ENCODE assay signal across 25 cellular contexts in the genomic region with DNA sequence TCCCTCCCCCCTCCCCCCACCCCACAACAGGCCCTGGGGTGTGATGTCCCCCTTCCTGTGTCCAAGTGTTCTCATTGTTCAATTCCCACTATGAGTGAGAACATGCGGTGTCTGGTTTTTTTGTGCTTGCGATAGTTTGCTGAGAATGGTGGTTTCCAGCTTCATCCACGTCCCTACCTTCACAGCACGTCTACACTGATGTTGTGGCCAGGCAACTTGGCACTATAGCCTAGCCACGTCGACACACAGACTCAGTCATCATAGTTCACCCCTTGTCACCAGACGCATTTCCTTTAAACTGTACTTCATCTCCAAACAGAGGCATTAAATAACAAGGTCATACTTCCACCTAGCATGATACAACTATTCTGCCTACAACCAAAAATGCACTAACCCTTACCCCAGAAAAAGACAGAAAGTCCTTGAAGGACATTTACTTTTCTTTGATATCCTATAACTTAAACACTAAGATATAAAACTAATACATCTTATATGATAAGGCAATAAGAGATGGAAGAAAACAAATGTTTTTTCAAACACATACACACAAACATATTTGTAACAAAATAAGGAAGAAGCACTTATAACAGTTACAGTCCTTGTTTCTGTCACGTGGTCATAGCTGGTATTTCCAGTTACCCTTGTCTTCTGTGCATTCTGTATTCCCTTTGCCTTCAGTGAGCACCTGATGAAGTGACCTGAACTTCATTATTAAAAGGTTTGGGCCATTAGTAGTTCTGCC.
A peak's percentile ranks its signal among the peaks of the same experiment; 100 is the strongest.
DNase-seq lines count a peak whose midpoint lies in the region; ATAC-seq, FAIRE-seq and TF ChIP-seq lines count a peak whose summit lies in the region.
"Had no signal": no experiment of that assay in that cellular context is flagged by ENCODE, and none has a peak within 500 bp of the region (broad histone marks: within the 10 kb centered on the region; RNA-seq: fewer than 3 reads in every experiment).

No MANE protein-coding gene starts in this region.

- BruUV-seq in OCI-LY7 (replicated peaks; lab: Mats Ljungman, UMichigan) = no TSS peak
- no TSS peak for BruUV-seq in endothelial cell of umbilical vein (replicated peaks; lab: Mats Ljungman, UMichigan)

- H3K79me2 ChIP-seq in OCI-LY7 (ENCODE audit: insufficient read depth, low read depth, low read length) (no peaks in the 10 kb centered on the region), endothelial cell of umbilical vein (ENCODE audit: control insufficient read depth, insufficient read depth, low read length) (no peaks in the 10 kb centered on the region), osteoblast (ENCODE audit: insufficient read depth, low read length) (no peaks in the 10 kb centered on the region)

- TF ChIP-seq CTCF in activated CD8-positive, alpha-beta T cell treated with anti-CD3 and anti-CD28 coated beads for 36 hours (IDR thresholded peaks at IDR 0.05) = no peak
- TF ChIP-seq CTCF in OCI-LY7 (conservative IDR thresholded peaks at IDR 0.05; ENCODE audit: low read length) (no peak), endothelial cell of umbilical vein (IDR thresholded peaks at IDR 0.05; ENCODE audit: extremely low read depth in 1 of 2, insufficient read depth in 1 of 2, low read depth in 1 of 2, low read length in 2 of 2) (no peak), osteoblast (IDR thresholded peaks at IDR 0.05; ENCODE audit: extremely low read depth, low read depth, low read length) (no peak), pancreas (IDR thresholded peaks at IDR 0.05) (no peak)

- H3K9me3 Mint-ChIP-seq in activated CD8-positive, alpha-beta T cell treated with anti-CD3 and anti-CD28 coated beads, Interleukin-2, amount 10 ng/mL, durations not matched to agents 7 days and 5 days (ENCODE audit: insufficient read depth) = no peaks in the 10 kb centered on the region
- H3K9me3 Mint-ChIP-seq in activated CD8-positive, alpha-beta T cell treated with anti-CD3 and anti-CD28 coated beads for 36 hours = peaks cover 3% of the 10 kb centered on the region

- intact Hi-C loops in activated CD8-positive, alpha-beta T cell treated with anti-CD3 and anti-CD28 coated beads for 36 hours (cut with micrococcal nuclease) = no loop called here
- intact Hi-C loops in OCI-LY7 (cut with micrococcal nuclease; ENCODE audit: unreplicated experiment) = no loop called here
- intact Hi-C loops in endothelial cell of umbilical vein (cut with micrococcal nuclease) = loop anchor here (2.0 kb wide), 1 partner anchor 13 kb away; no protein-coding TSS in a partner anchor
- intact Hi-C loops in pancreas (cut with DNase I) = no loop called here

- H3K4me3 ChIP-seq in OCI-LY7 (ENCODE audit: low read depth, low read length, poor library complexity, severe bottlenecking) = no peak overlapping the region
- H3K4me3 ChIP-seq in endothelial cell of umbilical vein (replicated peaks in 1 of 3; ENCODE audit: insufficient read depth in 1 of 3, low read depth in 1 of 3, low read length in 3 of 3) = no peak overlapping the region
- H3K4me3 ChIP-seq in osteoblast (ENCODE audit: insufficient read depth, low read length) = no peak overlapping the region
- H3K4me3 ChIP-seq in pancreas = no peak overlapping the region
- H3K4me3 ChIP-seq: neural progenitor cell, psoas muscle, suprapubic skin had no signal

- H3K9ac ChIP-seq in endothelial cell of umbilical vein (replicated peaks; ENCODE audit: extremely low read depth, insufficient read depth, low read length) = no peak overlapping the region
- H3K9ac ChIP-seq: neural progenitor cell had no signal

- FAIRE-seq in endothelial cell of umbilical vein (lab: Jason Lieb, UNC) (no peak), pancreas (lab: Jason Lieb, UNC) (no peak)
- FAIRE-seq: urothelium cell line had no signal

- H3K4me2 ChIP-seq in OCI-LY7 (ENCODE audit: low read length) (0 out of 2 replicates have a peak overlapping the region, but pooled peaks have one; percentile 1), endothelial cell of umbilical vein (ENCODE audit: insufficient read depth, low read length) (peak overlapping the region; percentile 17), osteoblast (ENCODE audit: insufficient read depth, low read length) (no peak overlapping the region)
- H3K4me2 ChIP-seq: neural progenitor cell had no signal

- H3K27me3 Mint-ChIP-seq in activated CD8-positive, alpha-beta T cell treated with anti-CD3 and anti-CD28 coated beads, Interleukin-2, amount 10 ng/mL, durations not matched to agents 7 days and 5 days (ENCODE audit: low read depth) = no peaks in the 10 kb centered on the region
- H3K27me3 Mint-ChIP-seq in activated CD8-positive, alpha-beta T cell treated with anti-CD3 and anti-CD28 coated beads for 36 hours = no peaks in the 10 kb centered on the region
- H3K27me3 Mint-ChIP-seq: activated CD8-positive, alpha-beta memory T cell treated with anti-CD3 and anti-CD28 coated beads, Interleukin-2, amount 10 ng/mL, durations not matched to agents 7 days and 5 days; activated naive CD8-positive, alpha-beta T cell treated with anti-CD3 and anti-CD28 coated beads, Interleukin-2, amount 10 ng/mL, durations not matched to agents 7 days and 5 days had no signal

- no peak for ATAC-seq in activated CD8-positive, alpha-beta T cell treated with anti-CD3 and anti-CD28 coated beads, Interleukin-2, amount 10 ng/mL, durations not matched to agents 7 days and 5 days
- no peak for ATAC-seq in activated CD8-positive, alpha-beta T cell treated with anti-CD3 and anti-CD28 coated beads for 36 hours
- no peak for ATAC-seq in pancreas
- ATAC-seq: activated CD8-positive, alpha-beta memory T cell treated with anti-CD3 and anti-CD28 coated beads, Interleukin-2, amount 10 ng/mL, durations not matched to agents 7 days and 5 days; left colon; psoas muscle had no signal

- peak overlapping the region; percentile 6 for H3K27ac ChIP-seq in OCI-LY7 (ENCODE audit: low read depth, low read length, poor library complexity, severe bottlenecking)
- no peak overlapping the region for H3K27ac ChIP-seq in endothelial cell of umbilical vein (ENCODE audit: insufficient read depth, low read depth, low read length)
- no peak overlapping the region for H3K27ac ChIP-seq in osteoblast (ENCODE audit: low read depth, low read length)
- no peak overlapping the region for H3K27ac ChIP-seq in pancreas
- H3K27ac ChIP-seq: neural progenitor cell, psoas muscle, suprapubic skin had no signal

- H3K9me2 ChIP-seq in OCI-LY7 (ENCODE audit: insufficient read depth, low read length) = no peaks in the 10 kb centered on the region

- H3K27me3 ChIP-seq in endothelial cell of umbilical vein (ENCODE audit: control insufficient read depth in 2 of 2, insufficient read depth in 2 of 2, low read length in 2 of 2) (no peaks in the 10 kb centered on the region), osteoblast (ENCODE audit: insufficient read depth, low read length) (no peaks in the 10 kb centered on the region), pancreas (no peaks in the 10 kb centered on the region)
- H3K27me3 ChIP-seq: BE2C, neural progenitor cell, suprapubic skin had no signal

- peaks cover 18% of the 10 kb centered on the region for H3K4me1 Mint-ChIP-seq in activated CD8-positive, alpha-beta T cell treated with anti-CD3 and anti-CD28 coated beads, Interleukin-2, amount 10 ng/mL, durations not matched to agents 7 days and 5 days (ENCODE audit: low read depth)
- H3K4me1 Mint-ChIP-seq in activated CD8-positive, alpha-beta T cell treated with anti-CD3 and anti-CD28 coated beads for 36 hours (ENCODE audit: low read depth) = peaks cover 22% of the 10 kb centered on the region
- H3K4me1 Mint-ChIP-seq: neural progenitor cell had no signal

- H3K9me3 ChIP-seq in OCI-LY7 (ENCODE audit: low read length) = peaks cover 10% of the 10 kb centered on the region; the same call in 1 of the 2 replicates
- H3K9me3 ChIP-seq in endothelial cell of umbilical vein (replicated peaks; ENCODE audit: control insufficient read depth, insufficient read depth, low read length) = no peaks in the 10 kb centered on the region
- no peaks in the 10 kb centered on the region for H3K9me3 ChIP-seq in osteoblast (ENCODE audit: low read depth, low read length)
- no peaks in the 10 kb centered on the region for H3K9me3 ChIP-seq in pancreas
- H3K9me3 ChIP-seq: BE2C, suprapubic skin had no signal

- H2AFZ ChIP-seq in OCI-LY7 (ENCODE audit: low read length) = peak overlapping the region; percentile 50; the same call in 1 of the 2 replicates
- no peak overlapping the region for H2AFZ ChIP-seq in endothelial cell of umbilical vein (ENCODE audit: low read depth, low read length)
- H2AFZ ChIP-seq in osteoblast (ENCODE audit: low read length) = no peak overlapping the region
- H2AFZ ChIP-seq: neural progenitor cell had no signal

- no peaks in the 10 kb centered on the region for H3K9me1 ChIP-seq in endothelial cell of umbilical vein (replicated peaks; ENCODE audit: control insufficient read depth, extremely low read depth, insufficient read depth, low read length)

- no peaks in the 10 kb centered on the region for H3K36me3 Mint-ChIP-seq in activated CD8-positive, alpha-beta T cell treated with anti-CD3 and anti-CD28 coated beads, Interleukin-2, amount 10 ng/mL, durations not matched to agents 7 days and 5 days (ENCODE audit: low read depth)
- no peaks in the 10 kb centered on the region for H3K36me3 Mint-ChIP-seq in activated CD8-positive, alpha-beta T cell treated with anti-CD3 and anti-CD28 coated beads for 36 hours (ENCODE audit: low read depth)
- H3K36me3 Mint-ChIP-seq: activated CD8-positive, alpha-beta memory T cell treated with anti-CD3 and anti-CD28 coated beads, Interleukin-2, amount 10 ng/mL, durations not matched to agents 7 days and 5 days; neural progenitor cell had no signal

- no peak overlapping the region for H3K27ac Mint-ChIP-seq in activated CD8-positive, alpha-beta T cell treated with anti-CD3 and anti-CD28 coated beads, Interleukin-2, amount 10 ng/mL, durations not matched to agents 7 days and 5 days
- no peak overlapping the region for H3K27ac Mint-ChIP-seq in activated CD8-positive, alpha-beta T cell treated with anti-CD3 and anti-CD28 coated beads for 36 hours
- H3K27ac Mint-ChIP-seq: activated CD8-positive, alpha-beta memory T cell treated with anti-CD3 and anti-CD28 coated beads, Interleukin-2, amount 10 ng/mL, durations not matched to agents 7 days and 5 days; activated naive CD8-positive, alpha-beta T cell treated with anti-CD3 and anti-CD28 coated beads, Interleukin-2, amount 10 ng/mL, durations not matched to agents 7 days and 5 days; activated T-helper 2 cell treated with anti-CD3 and anti-CD28 coated beads, Interferon-gamma antibody, Interleukin-2, Interleukin-4, amounts not matched to agents 10 μg/mL and 5 μg/mL and 100 μg/mL, durations not matched to agents 14 hours and 24 hours and 36 hours; neural progenitor cell had no signal

- CTCF ChIA-PET in activated CD8-positive, alpha-beta T cell treated with anti-CD3 and anti-CD28 coated beads, Interleukin-2, amount 10 ng/mL, durations not matched to agents 7 days and 5 days (lab: Charles Lee) = interaction anchor here (0.6 to 1.6 kb wide), 4 partner anchors 8 to 11 kb away, joined by 3 to 4 read pairs (median 4); no protein-coding TSS in a partner anchor
- CTCF ChIA-PET in activated CD8-positive, alpha-beta T cell treated with anti-CD3 and anti-CD28 coated beads for 36 hours (lab: Charles Lee) = interaction anchor here (2.3 kb wide), 1 partner anchor 9 kb away, joined by 9 read pairs; no protein-coding TSS in a partner anchor
- CTCF ChIA-PET in OCI-LY7 (lab: Charles Lee; ENCODE audit: unreplicated experiment) = interaction anchor here (1.2 kb wide), 1 partner anchor 10 kb away, joined by 4 read pairs; no protein-coding TSS in a partner anchor
- CTCF ChIA-PET in endothelial cell of umbilical vein (lab: Charles Lee) = interaction anchor here (0.9 to 2.0 kb wide), 11 partner anchors 8 to 248 kb away, joined by 3 to 17 read pairs (median 4); no protein-coding TSS in a partner anchor

- H3K36me3 ChIP-seq in OCI-LY7 (ENCODE audit: insufficient read depth, low read length) = peaks cover 7% of the 10 kb centered on the region; the same call in 1 of the 2 replicates
- no peaks in the 10 kb centered on the region for H3K36me3 ChIP-seq in endothelial cell of umbilical vein (ENCODE audit: control insufficient read depth in 2 of 2, extremely low read depth in 1 of 2, insufficient read depth in 2 of 2, low read length in 2 of 2)
- H3K36me3 ChIP-seq in osteoblast (ENCODE audit: insufficient read depth, low read length) = no peaks in the 10 kb centered on the region
- no peaks in the 10 kb centered on the region for H3K36me3 ChIP-seq in pancreas
- H3K36me3 ChIP-seq: BE2C, neural progenitor cell, suprapubic skin had no signal

- dilution Hi-C loops in endothelial cell of umbilical vein (cut with MboI; ENCODE audit: extremely low pct_ligation_motif_present, low sequenced_read_pairs) = no loop called here

- TF ChIP-seq POLR2A in endothelial cell of umbilical vein (IDR thresholded peaks at IDR 0.05; ENCODE audit: low read depth, low read length) = no peak

- DNase-seq in activated CD8-positive, alpha-beta T cell treated with anti-CD3 and anti-CD28 coated beads, Interleukin-2, amount 10 ng/mL, durations not matched to agents 7 days and 5 days = peak; percentile 4
- DNase-seq in activated CD8-positive, alpha-beta T cell treated with anti-CD3 and anti-CD28 coated beads for 36 hours = no peak
- DNase-seq in OCI-LY7 (ENCODE audit: low spot score) (no peak), endothelial cell of umbilical vein (ENCODE audit: low read depth, low spot score) (no peak), osteoblast (ENCODE audit: insufficient read length, low spot score, missing footprints) (peak; percentile 58), NCI-H446 (lab: John Stamatoyannopoulos, UW) (no peak), glomerular visceral epithelial cell (ENCODE audit: extremely low spot score) (no peak), pancreas (no peak)
- DNase-seq: activated CD4-positive, alpha-beta T cell treated with anti-CD3 and anti-CD28 coated beads for 4 hours; activated CD8-positive, alpha-beta memory T cell treated with anti-CD3 and anti-CD28 coated beads, Interleukin-2, amount 10 ng/mL, durations not matched to agents 7 days and 5 days; activated naive CD8-positive, alpha-beta T cell treated with anti-CD3 and anti-CD28 coated beads, Interleukin-2, amount 10 ng/mL, durations not matched to agents 7 days and 5 days; BE2C; Calu3; cerebellar nuclear complex; effector memory CD4-positive, alpha-beta T cell; KG1; left colon; NCI-H146; psoas muscle; Right ventricle myocardium superior; T1000 had no signal

- H3K4me1 ChIP-seq in OCI-LY7 (ENCODE audit: insufficient read depth, low read length, poor library complexity, severe bottlenecking) = peaks cover 85% of the 10 kb centered on the region
- peaks cover 14% of the 10 kb centered on the region for H3K4me1 ChIP-seq in endothelial cell of umbilical vein (ENCODE audit: control insufficient read depth, extremely low read depth, insufficient read depth, low read length)
- H3K4me1 ChIP-seq in osteoblast (ENCODE audit: insufficient read depth, low read length) = peaks cover 11% of the 10 kb centered on the region
- H3K4me1 ChIP-seq in pancreas = no peaks in the 10 kb centered on the region
- H3K4me1 ChIP-seq: BE2C, neural progenitor cell had no signal

- no peak overlapping the region for H3K4me3 Mint-ChIP-seq in activated CD8-positive, alpha-beta T cell treated with anti-CD3 and anti-CD28 coated beads, Interleukin-2, amount 10 ng/mL, durations not matched to agents 7 days and 5 days
- no peak overlapping the region for H3K4me3 Mint-ChIP-seq in activated CD8-positive, alpha-beta T cell treated with anti-CD3 and anti-CD28 coated beads for 36 hours
- H3K4me3 Mint-ChIP-seq: activated CD8-positive, alpha-beta memory T cell treated with anti-CD3 and anti-CD28 coated beads, Interleukin-2, amount 10 ng/mL, durations not matched to agents 7 days and 5 days; activated naive CD8-positive, alpha-beta T cell treated with anti-CD3 and anti-CD28 coated beads, Interleukin-2, amount 10 ng/mL, durations not matched to agents 7 days and 5 days; neural progenitor cell had no signal

- POLR2A ChIA-PET in activated CD8-positive, alpha-beta T cell treated with anti-CD3 and anti-CD28 coated beads, Interleukin-2, amount 10 ng/mL, durations not matched to agents 7 days and 5 days (lab: Charles Lee) = interaction anchor here (1.9 kb wide), 1 partner anchor 10 kb away, joined by 7 read pairs; no protein-coding TSS in a partner anchor
- POLR2A ChIA-PET in activated CD8-positive, alpha-beta T cell treated with anti-CD3 and anti-CD28 coated beads for 36 hours (lab: Charles Lee) = interaction anchor here (1.1 to 1.3 kb wide), 2 partner anchors 9 to 62 kb away, joined by 3 to 4 read pairs; no protein-coding TSS in a partner anchor
- POLR2A ChIA-PET in OCI-LY7 (lab: Charles Lee) = interaction anchor here (0.7 to 1.5 kb wide), 4 partner anchors 8 to 462 kb away, joined by 3 to 6 read pairs (median 5); no protein-coding TSS in a partner anchor
- POLR2A ChIA-PET in endothelial cell of umbilical vein (lab: Charles Lee) = interaction anchor here (1.0 kb wide), 1 partner anchor 122 kb away, joined by 3 read pairs; the partner anchor contains the start of gene KLF13

- H4K20me1 ChIP-seq in OCI-LY7 (ENCODE audit: insufficient read depth, low read length) (no peaks in the 10 kb centered on the region), endothelial cell of umbilical vein (replicated peaks; ENCODE audit: control insufficient read depth, extremely low read depth, insufficient read depth, low read length) (no peaks in the 10 kb centered on the region), osteoblast (ENCODE audit: insufficient read depth, low read length) (no peaks in the 10 kb centered on the region)

- 72 to 76% methylated on average over 8 of the region's 8 CpGs for WGBS in pancreas, 2 donors

Comparison
In these comparisons a context has a peak if more than half of its experiments do, and no peak if none do; other contexts are left out.
1. DNase-seq: peak in activated CD8-positive, alpha-beta T cell treated with anti-CD3 and anti-CD28 coated beads, Interleukin-2, amount 10 ng/mL, durations not matched to agents 7 days and 5 days (single experiment) and osteoblast (single experiment); none in activated CD8-positive, alpha-beta T cell treated with anti-CD3 and anti-CD28 coated beads for 36 hours (single experiment), OCI-LY7 (single experiment), endothelial cell of umbilical vein (single experiment), NCI-H446 (0 of 2), glomerular visceral epithelial cell (single experiment) and pancreas (0 of 6).